In genomic region chr1:212454741-212455140, GRCh38 we compare ENCODE assay signal across 19 cellular contexts. TPM values are rescaled to one million over a fixed set of nuclear protein-coding genes. Genes with fewer than 3 reads are reported as not detected.
DNase-seq lines count a peak whose midpoint lies in the region; ATAC-seq and TF ChIP-seq lines count a peak whose summit lies in the region.
"Had no signal": no experiment of that assay in that cellular context is flagged by ENCODE, and none has a peak within 500 bp of the region (broad histone marks: within the 10 kb centered on the region; RNA-seq: fewer than 3 reads in every experiment).

No MANE protein-coding gene starts in this region.

- H3K4me3 ChIP-seq in Loucy (ENCODE audit: low read length, poor library complexity, severe bottlenecking) (no peak overlapping the region), spleen (no peak overlapping the region)
- H3K4me3 ChIP-seq: BLaER1 treated with 17β-estradiol and CSF1 and Interleukin-3, amounts not matched to agents 10 nM and 100 nM had no signal

- H3K9me3 ChIP-seq in Loucy (ENCODE audit: insufficient read depth, low read depth, low read length) (no peaks in the 10 kb centered on the region), spleen (peaks cover 0 to 6% (median 0%) of the 10 kb centered on the region in 8 donors)
- H3K9me3 ChIP-seq: BE2C, Caco-2 had no signal

- H3K27ac ChIP-seq in spleen: no peak overlapping the region
- H3K27ac ChIP-seq: BLaER1 treated with 17β-estradiol and CSF1 and Interleukin-3, amounts not matched to agents 10 nM and 100 nM; C4-2B had no signal

- peaks cover 9% of the 10 kb centered on the region for H3K4me1 ChIP-seq in Loucy (ENCODE audit: insufficient read depth, low read length, poor library complexity, severe bottlenecking)
- H3K4me1 ChIP-seq in spleen: peaks cover 0 to 28% (median 8%) of the 10 kb centered on the region in 6 donors

- H3K36me3 ChIP-seq in Loucy (ENCODE audit: insufficient read depth, low read length): no peaks in the 10 kb centered on the region
- no peaks in the 10 kb centered on the region for H3K36me3 ChIP-seq in spleen
- H3K36me3 ChIP-seq: BE2C; BLaER1 treated with 17β-estradiol and CSF1 and Interleukin-3, amounts not matched to agents 10 nM and 100 nM had no signal

- no peaks in the 10 kb centered on the region for H4K20me1 ChIP-seq in Loucy (ENCODE audit: insufficient read depth, low read length, poor library complexity, severe bottlenecking)

- 87 to 93% (median 89%) methylated on average over 3 of the region's 3 CpGs for WGBS in spleen, 5 donors

- H3K79me2 ChIP-seq in Loucy (ENCODE audit: insufficient read depth, low read length): no peaks in the 10 kb centered on the region

- 0 out of 2 replicates have a peak overlapping the region, but pooled peaks have one; percentile 49 for H2AFZ ChIP-seq in Loucy (ENCODE audit: low read length)

- no peak overlapping the region for H3K9ac ChIP-seq in Loucy (ENCODE audit: low read depth, low read length, poor library complexity, severe bottlenecking)

- H3F3A ChIP-seq in Loucy (ENCODE audit: low read depth): no peaks in the 10 kb centered on the region

- intact Hi-C loops in spleen (cut with DNase I; ENCODE audit: low total_unique reads) (loop anchor here (5.0 to 10.0 kb wide), 2 partner anchors 140 to 382 kb away; no protein-coding TSS in a partner anchor), sciatic nerve (cut with DNase I) (loop anchor here (10.0 kb wide), 1 partner anchor 380 kb away; no protein-coding TSS in a partner anchor)

- no peaks in the 10 kb centered on the region for H3K27me3 ChIP-seq in Loucy (ENCODE audit: insufficient read depth, low read length, poor library complexity, severe bottlenecking)
- H3K27me3 ChIP-seq in spleen (replicated peaks in 1 of 7): no peaks in the 10 kb centered on the region
- H3K27me3 ChIP-seq: BE2C; BLaER1 treated with 17β-estradiol and CSF1 and Interleukin-3, amounts not matched to agents 10 nM and 100 nM had no signal

- no peak overlapping the region for H3K4me2 ChIP-seq in Loucy (ENCODE audit: low read depth, low read length, poor library complexity, severe bottlenecking)

- no peak for TF ChIP-seq POLR2A in spleen (IDR thresholded peaks at IDR 0.05)

- peak; percentile 28 for DNase-seq in activated effector memory CD4-positive, alpha-beta T cell treated with anti-CD3 and anti-CD28 coated beads, Interleukin-2, amount 50 U/mL, for 16 hours
- DNase-seq in activated effector memory CD4-positive, alpha-beta T cell treated with Interleukin-2 at 50 U/mL for 16 hours: no peak
- DNase-seq in ecto neural progenitor cell (ENCODE audit: low spot score) (peak; percentile 33), spleen (peak; percentile 52), sciatic nerve (ENCODE audit: low spot score) (no peak)
- DNase-seq: 8988T; ACHN; BE2C; Caco-2; Calu3; CD4-positive, alpha-beta T cell; CD8-positive, alpha-beta T cell; DMS79 treated with DMSO at 0.1 percent for 48 hours; GF-D8 had no signal

- ATAC-seq in GM19023 (IDR thresholded peaks at IDR 0.05; ENCODE audit: unreplicated experiment) (no peak), sciatic nerve (no peak), HG02798 (IDR thresholded peaks at IDR 0.05; ENCODE audit: poor library complexity, unreplicated experiment) (no peak)
- ATAC-seq: CD8-positive, alpha-beta T cell had no signal

- TF ChIP-seq CTCF in Loucy (conservative IDR thresholded peaks at IDR 0.05; ENCODE audit: low read length) (no peak), spleen (IDR thresholded peaks at IDR 0.05 in 8 of 11, conservative IDR thresholded peaks at IDR 0.05 in 3 of 11) (no peak)

- no peaks in the 10 kb centered on the region for H3K9me2 ChIP-seq in Loucy (replicated peaks; ENCODE audit: low read depth, low read length)

RNA-seq across cellular contexts. Expression of gene NENF, which starts 22.0 kb away (rescaled TPM):
- 10 to 100 TPM; 23.2 to 43.9 (median 31.6) TPM for total RNA-seq in spleen
- 10 to 100 TPM; 49.9 to 59.4 (median 56.5) TPM for polyA plus RNA-seq in spleen
- 65.8 TPM for total RNA-seq in sciatic nerve

RNA-seq across cellular contexts. Expression of gene PACC1, which starts 40.1 kb away (rescaled TPM):
- total RNA-seq in spleen: 10 to 100 TPM in 4 of 7 donors, 1 to 10 TPM in 3; 8.1 to 12.8 (median 10.7) TPM
- 1 to 10 TPM; 6.5 to 8.2 (median 6.8) TPM for polyA plus RNA-seq in spleen
- total RNA-seq in sciatic nerve: 6.7 TPM

Comparison
In these comparisons a context has a peak if more than half of its experiments do, and no peak if none do; other contexts are left out.
1. DNase-seq: peak in activated effector memory CD4-positive, alpha-beta T cell treated with anti-CD3 and anti-CD28 coated beads, Interleukin-2, amount 50 U/mL, for 16 hours (single experiment), ecto neural progenitor cell (single experiment) and spleen (single experiment); none in activated effector memory CD4-positive, alpha-beta T cell treated with Interleukin-2 at 50 U/mL for 16 hours (single experiment) and sciatic nerve (single experiment).